In genomic region chr11:133956650-133957633, GRCh38 we compare ENCODE assay signal across 7 cellular contexts. TPM values are rescaled to one million over a fixed set of nuclear protein-coding genes. Genes with fewer than 3 reads are reported as not detected.
DNase-seq lines count a peak whose midpoint lies in the region; ATAC-seq, FAIRE-seq and TF ChIP-seq lines count a peak whose summit lies in the region.

TSS of gene IGSF9B (minus strand) at chr11:133956968. CDS start at chr11:133956754, 214 bp downstream.

- peak; percentile 94 for ATAC-seq in HG02938 (IDR thresholded peaks at IDR 0.05; ENCODE audit: unreplicated experiment)

- no peaks in the 10 kb centered on the region for H3K9me3 Mint-ChIP-seq in activated CD4-positive, alpha-beta memory T cell treated with anti-CD3 and anti-CD28 coated beads, Interleukin-2, amount 10 ng/mL, durations not matched to agents 7 days and 5 days

- no peak for TF ChIP-seq POLR2A in lower leg skin (IDR thresholded peaks at IDR 0.05)

- intact Hi-C loops in lower leg skin (cut with DNase I; ENCODE audit: low total_unique reads) = no loop called here

- H3K4me3 Mint-ChIP-seq in activated CD4-positive, alpha-beta memory T cell treated with anti-CD3 and anti-CD28 coated beads, Interleukin-2, amount 10 ng/mL, durations not matched to agents 7 days and 5 days = peak within 1 kb of the TSS; percentile 84

- WGBS in lower leg skin, 2 donors = 2 to 3% methylated on average over 29 to 73 of the region's 100 CpGs

- DNase-seq in GM18507 (ENCODE audit: extremely low spot score, insufficient read length, low read depth) = peak; percentile 95
- DNase-seq in NCI-H2171 (lab: John Stamatoyannopoulos, UW) = peak; percentile 70
- peak; percentile 94 for DNase-seq in activated CD4-positive, alpha-beta memory T cell treated with anti-CD3 and anti-CD28 coated beads, Interleukin-2, amount 10 ng/mL, durations not matched to agents 7 days and 5 days
- peak; percentile 28 to 65 for DNase-seq in dermis microvascular lymphatic vessel endothelial cell (ENCODE audit: low read depth in 2 of 2)
- peak; percentile 67 to 95 for DNase-seq in lower leg skin (ENCODE audit: low spot score in 2 of 2)
- DNase-seq in stimulated activated CD4-positive, alpha-beta T cell treated with anti-CD3 and anti-CD28 coated beads, Interleukin-4, amount 100 ng/mL, for 48 hours (ENCODE audit: low read depth in 2 of 2) = peak; percentile 88 to 89

- peaks cover 12% of the 10 kb centered on the region for H3K36me3 Mint-ChIP-seq in activated CD4-positive, alpha-beta memory T cell treated with anti-CD3 and anti-CD28 coated beads, Interleukin-2, amount 10 ng/mL, durations not matched to agents 7 days and 5 days (ENCODE audit: low read depth)

- FAIRE-seq in GM18507 (lab: Jason Lieb, UNC) = peak; percentile 73

- no peak for TF ChIP-seq CTCF in lower leg skin (IDR thresholded peaks at IDR 0.05)

- H3K27ac Mint-ChIP-seq in activated CD4-positive, alpha-beta memory T cell treated with anti-CD3 and anti-CD28 coated beads, Interleukin-2, amount 10 ng/mL, durations not matched to agents 7 days and 5 days = peak within 1 kb of the TSS; percentile 42

- peaks cover 47% of the 10 kb centered on the region for H3K27me3 Mint-ChIP-seq in activated CD4-positive, alpha-beta memory T cell treated with anti-CD3 and anti-CD28 coated beads, Interleukin-2, amount 10 ng/mL, durations not matched to agents 7 days and 5 days

- H3K4me3 ChIP-seq in lower leg skin (ENCODE audit: low read depth, poor library complexity, severe bottlenecking) = peak within 1 kb of the TSS; percentile 26

- CTCF ChIA-PET in activated CD4-positive, alpha-beta memory T cell treated with anti-CD3 and anti-CD28 coated beads, Interleukin-2, amount 10 ng/mL, durations not matched to agents 7 days and 5 days (lab: Charles Lee) = interaction anchor here (3.0 to 5.0 kb wide), 2 partner anchors 9 to 29 kb away, joined by 19 to 22 read pairs; no protein-coding TSS in a partner anchor

- POLR2A ChIA-PET in activated CD4-positive, alpha-beta memory T cell treated with anti-CD3 and anti-CD28 coated beads, Interleukin-2, amount 10 ng/mL, durations not matched to agents 7 days and 5 days (lab: Charles Lee) = interaction anchor here (0.6 to 5.0 kb wide), 5 partner anchors 10 to 77 kb away, joined by 3 to 29 read pairs (median 18); no protein-coding TSS in a partner anchor

- peaks cover 54% of the 10 kb centered on the region for H3K4me1 Mint-ChIP-seq in activated CD4-positive, alpha-beta memory T cell treated with anti-CD3 and anti-CD28 coated beads, Interleukin-2, amount 10 ng/mL, durations not matched to agents 7 days and 5 days

RNA-seq across cellular contexts. Expression of gene IGSF9B, which starts in this region (rescaled TPM):
- total RNA-seq in activated CD4-positive, alpha-beta memory T cell treated with anti-CD3 and anti-CD28 coated beads, Interleukin-2, amount 10 ng/mL, durations not matched to agents 7 days and 5 days = 10 to 100 TPM; 66.2 to 70.8 TPM
- not detected in 2 replicates for total RNA-seq in dermis microvascular lymphatic vessel endothelial cell
- total RNA-seq in lower leg skin = 10 to 100 TPM in 1 of 4 donors, 1 to 10 TPM in 3; 5.2 to 14.5 (median 8.0) TPM

Comparison
In these comparisons a context has a peak if more than half of its experiments do, and no peak if none do; other contexts are left out.
1. Peak in every context shown above with its lines: DNase-seq, ATAC-seq and H3K4me3 ChIP-seq.
2. RNA of gene IGSF9B (total RNA-seq): 66.2 to 70.8 TPM in activated CD4-positive, alpha-beta memory T cell treated with anti-CD3 and anti-CD28 coated beads, Interleukin-2, amount 10 ng/mL, durations not matched to agents 7 days and 5 days; 5.2 to 14.5 TPM in lower leg skin and not detected in dermis microvascular lymphatic vessel endothelial cell; every median in the first group is over 4 times any median in the second.
3. Peak in DNase-seq in dermis microvascular lymphatic vessel endothelial cell; RNA of the gene not detected or under 1 TPM.